8 cellular contexts compared by ENCODE assay signal in the genomic region with DNA sequence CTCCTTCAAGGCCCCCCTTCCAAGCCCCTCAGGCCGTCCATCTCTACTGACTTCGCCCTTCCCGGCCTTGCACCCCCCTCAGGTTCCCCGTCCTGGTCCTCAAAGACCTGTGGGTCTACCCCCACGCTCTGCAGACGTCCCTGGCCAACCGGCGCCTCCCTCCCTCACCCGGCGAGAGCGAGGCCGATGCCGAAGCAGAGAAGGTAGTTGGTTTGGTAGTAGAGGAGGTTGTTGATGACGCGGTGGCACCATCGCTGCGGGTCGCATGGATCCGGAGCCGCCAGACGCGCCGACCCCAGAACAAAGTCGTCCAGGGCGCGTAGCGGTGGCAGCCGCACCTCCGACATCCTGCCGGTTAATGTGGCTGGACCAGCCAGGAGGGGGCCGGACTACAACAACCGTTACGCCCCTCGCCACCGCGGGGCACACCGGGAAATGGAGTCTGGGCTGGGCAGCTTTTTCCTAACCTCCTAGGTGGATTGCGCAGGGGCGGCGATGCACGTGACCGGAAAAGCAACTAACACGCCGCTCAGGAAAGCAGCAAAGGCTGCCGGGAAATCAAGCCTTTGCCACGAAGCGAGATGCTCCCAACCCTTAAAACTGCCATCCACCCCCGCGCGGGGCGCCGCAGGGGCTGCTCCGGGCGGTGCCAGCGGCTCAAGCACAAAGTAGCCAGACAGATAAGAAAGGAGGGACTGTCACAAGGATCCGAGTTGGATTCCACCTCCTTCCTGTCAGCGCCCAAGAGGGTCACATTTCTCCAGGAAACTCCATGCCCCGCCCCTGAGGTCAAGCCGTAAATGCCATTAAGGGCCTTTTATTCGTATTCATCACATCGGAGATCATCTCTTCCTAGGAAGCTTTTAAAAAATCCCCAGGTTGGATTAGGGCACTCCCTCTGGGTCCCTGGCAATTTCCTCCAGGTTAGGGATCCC. TPM values are rescaled to one million over a fixed set of nuclear protein-coding genes. Genes with fewer than 3 reads are reported as not detected.
DNase-seq lines count a peak whose midpoint lies in the region; ATAC-seq, FAIRE-seq and TF ChIP-seq lines count a peak whose summit lies in the region.

A gene with protein sequence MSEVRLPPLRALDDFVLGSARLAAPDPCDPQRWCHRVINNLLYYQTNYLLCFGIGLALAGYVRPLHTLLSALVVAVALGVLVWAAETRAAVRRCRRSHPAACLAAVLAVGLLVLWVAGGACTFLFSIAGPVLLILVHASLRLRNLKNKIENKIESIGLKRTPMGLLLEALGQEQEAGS (minus strand): TSS at position 362 of the 935 bp plus-strand sequence. CDS start 15 bp downstream, at position 347.

- in situ Hi-C loops in astrocyte of the spinal cord (cut with HindIII; ENCODE audit: low sequenced_read_pairs) = no loop called here

- H3K36me3 ChIP-seq in rectal smooth muscle tissue (ENCODE audit: control insufficient read depth, insufficient read depth, low read length) (peaks cover 3% of the 10 kb centered on the region), aorta (ENCODE audit: control insufficient read depth in 1 of 2, insufficient read depth in 2 of 2, low read length in 1 of 2) (no peaks in the 10 kb centered on the region)

- DNase-seq in NCI-H1694 treated with DMSO at 0.1 percent for 48 hours (lab: John Stamatoyannopoulos, UW) (peak; percentile 80), astrocyte of the spinal cord (ENCODE audit: low read depth, low spot score) (peak; percentile 91), hepatic stellate cell (ENCODE audit: low spot score) (peak; percentile 92), aorta (peak; percentile 96 to 97)
- peak; percentile 86 for DNase-seq in T-helper 2 cell treated with Interferon-gamma antibody and Interleukin-4, amounts not matched to agents 5 μg/mL and 100 μg/mL, for 36 hours (ENCODE audit: low spot score)

- no peak for TF ChIP-seq CTCF in astrocyte of the spinal cord (IDR thresholded peaks at IDR 0.05; ENCODE audit: low read depth, low read length)

- H3K27ac Mint-ChIP-seq in T-helper 2 cell treated with Interferon-gamma antibody and Interleukin-4, amounts not matched to agents 5 μg/mL and 100 μg/mL, for 36 hours = peak within 1 kb of the TSS; percentile 78

- H3K27me3 ChIP-seq in rectal smooth muscle tissue (ENCODE audit: control insufficient read depth, insufficient read depth, low read length) (peaks cover 2% of the 10 kb centered on the region), aorta (ENCODE audit: control insufficient read depth in 1 of 2, insufficient read depth in 2 of 2, low read length in 1 of 2) (no peaks in the 10 kb centered on the region)

- peak; percentile 98 for FAIRE-seq in G401.6 (lab: Jason Lieb, UNC)

- H3K4me3 ChIP-seq in astrocyte of the spinal cord (ENCODE audit: low read depth, low read length) = peak within 1 kb of the TSS; percentile 74
- H3K4me3 ChIP-seq in rectal smooth muscle tissue (ENCODE audit: low read length) = peak within 1 kb of the TSS; percentile 79
- H3K4me3 ChIP-seq in aorta (ENCODE audit: low read length in 2 of 2) = peak within 1 kb of the TSS; percentile 4 to 82

- H3K4me1 ChIP-seq in rectal smooth muscle tissue (ENCODE audit: control insufficient read depth, insufficient read depth, low read length) = peaks cover 2% of the 10 kb centered on the region
- H3K4me1 ChIP-seq in aorta (ENCODE audit: control insufficient read depth in 1 of 2, insufficient read depth in 2 of 2, low read length in 2 of 2) = no peaks in the 10 kb centered on the region

- intact Hi-C loops in aorta (cut with DNase I) = no loop called here

- H3K9ac ChIP-seq in rectal smooth muscle tissue (ENCODE audit: low read length) = peak within 1 kb of the TSS; percentile 36

- peaks cover 19% of the 10 kb centered on the region for H3K4me1 Mint-ChIP-seq in T-helper 2 cell treated with Interferon-gamma antibody and Interleukin-4, amounts not matched to agents 5 μg/mL and 100 μg/mL, for 36 hours (ENCODE audit: low read depth)

- H3K4me3 Mint-ChIP-seq in T-helper 2 cell treated with Interferon-gamma antibody and Interleukin-4, amounts not matched to agents 5 μg/mL and 100 μg/mL, for 36 hours = peak within 1 kb of the TSS; percentile 83

- peak within 1 kb of the TSS; percentile 69 for H3K27ac ChIP-seq in rectal smooth muscle tissue (ENCODE audit: low read depth, low read length)
- H3K27ac ChIP-seq in aorta (ENCODE audit: low read depth in 1 of 2, low read length in 2 of 2) = peak within 1 kb of the TSS in 1 of 2 donors; percentile 87

- no peaks in the 10 kb centered on the region for H3K27me3 Mint-ChIP-seq in T-helper 2 cell treated with Interferon-gamma antibody and Interleukin-4, amounts not matched to agents 5 μg/mL and 100 μg/mL, for 36 hours (ENCODE audit: low read depth)

- ATAC-seq in HG02571 (IDR thresholded peaks at IDR 0.05; ENCODE audit: unreplicated experiment) = peak; percentile 84
- peak; percentile 92 for ATAC-seq in aorta (ENCODE audit: low FRiP score)

- H3K36me3 Mint-ChIP-seq in T-helper 2 cell treated with Interferon-gamma antibody and Interleukin-4, amounts not matched to agents 5 μg/mL and 100 μg/mL, for 36 hours (ENCODE audit: low read depth) = peaks cover 22% of the 10 kb centered on the region

- no peaks in the 10 kb centered on the region for H3K9me3 Mint-ChIP-seq in T-helper 2 cell treated with Interferon-gamma antibody and Interleukin-4, amounts not matched to agents 5 μg/mL and 100 μg/mL, for 36 hours

- whole genome bisulfite sequencing in aorta, 2 donors = 2 to 34% methylated on average over 61 of the region's 61 CpGs

- no peaks in the 10 kb centered on the region for H3K9me3 ChIP-seq in aorta (ENCODE audit: control insufficient read depth, low read length)

RNA-seq across cellular contexts. Expression of the gene that starts here (rescaled TPM):
- 10 to 100 TPM; 37.7 to 40.2 TPM for total RNA-seq in aorta
- 10 to 100 TPM; 30.8 to 54.3 TPM for polyA plus RNA-seq in aorta
